Comparison of ENCODE assay signal across 1 cellular context in the genomic region with DNA sequence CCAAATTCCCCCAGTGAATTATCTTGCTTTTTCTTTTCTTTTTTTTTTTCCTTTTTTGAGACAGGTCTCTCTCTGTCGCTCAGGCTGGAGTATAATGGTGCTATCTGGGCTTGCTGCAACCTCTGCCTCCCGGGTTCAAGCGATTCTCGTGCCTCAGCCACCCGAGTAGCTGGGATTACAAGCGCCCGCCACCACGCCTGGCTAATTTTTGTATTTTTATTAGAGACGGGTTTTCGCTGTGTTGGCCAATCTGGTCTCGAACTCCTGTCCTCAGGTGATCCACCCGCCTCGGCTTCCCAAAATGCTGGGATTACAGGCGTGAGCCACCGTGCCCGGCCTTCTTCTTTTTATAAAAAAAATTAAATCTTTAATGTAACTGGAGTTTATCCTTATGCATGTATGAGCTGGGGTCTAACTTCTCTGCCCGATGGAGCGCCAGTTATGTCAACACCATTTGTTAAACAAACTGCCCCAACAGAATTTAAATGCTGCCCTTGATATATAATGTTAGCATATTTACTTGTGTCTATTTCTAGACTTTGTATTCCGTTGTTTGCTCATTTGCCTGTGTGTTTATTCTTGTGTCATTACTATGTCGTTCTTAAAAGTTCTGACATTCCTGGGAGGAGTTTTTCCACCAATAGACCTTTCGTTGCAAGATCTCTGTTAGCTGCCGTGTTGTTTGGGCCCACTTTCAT.
TF ChIP-seq lines count a peak whose summit lies in the region.

No MANE protein-coding gene starts in this region.

TF ChIP-seq in HepG2, 621 proteins besides CTCF, POLR2A, EP300 and RAD21 (continues in another document):
- no peak for TF ChIP-seq RBAK (CRISPR knock-in tag; IDR thresholded peaks at IDR 0.05)
- TF ChIP-seq SRSF9 (IDR thresholded peaks at IDR 0.05; ENCODE audit: borderline replicate concordance, insufficient read depth, low read depth, low read length, poor library complexity, severe bottlenecking): no peak
- TF ChIP-seq, protein P1, sequence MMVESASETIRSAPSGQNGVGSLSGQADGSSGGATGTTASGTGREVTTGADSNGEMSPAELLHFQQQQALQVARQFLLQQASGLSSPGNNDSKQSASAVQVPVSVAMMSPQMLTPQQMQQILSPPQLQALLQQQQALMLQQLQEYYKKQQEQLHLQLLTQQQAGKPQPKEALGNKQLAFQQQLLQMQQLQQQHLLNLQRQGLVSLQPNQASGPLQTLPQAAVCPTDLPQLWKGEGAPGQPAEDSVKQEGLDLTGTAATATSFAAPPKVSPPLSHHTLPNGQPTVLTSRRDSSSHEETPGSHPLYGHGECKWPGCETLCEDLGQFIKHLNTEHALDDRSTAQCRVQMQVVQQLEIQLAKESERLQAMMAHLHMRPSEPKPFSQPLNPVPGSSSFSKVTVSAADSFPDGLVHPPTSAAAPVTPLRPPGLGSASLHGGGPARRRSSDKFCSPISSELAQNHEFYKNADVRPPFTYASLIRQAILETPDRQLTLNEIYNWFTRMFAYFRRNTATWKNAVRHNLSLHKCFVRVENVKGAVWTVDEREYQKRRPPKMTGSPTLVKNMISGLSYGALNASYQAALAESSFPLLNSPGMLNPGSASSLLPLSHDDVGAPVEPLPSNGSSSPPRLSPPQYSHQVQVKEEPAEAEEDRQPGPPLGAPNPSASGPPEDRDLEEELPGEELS (CRISPR knock-in tag; IDR thresholded peaks at IDR 0.05): peak; percentile 81
- TF ChIP-seq, protein P2, sequence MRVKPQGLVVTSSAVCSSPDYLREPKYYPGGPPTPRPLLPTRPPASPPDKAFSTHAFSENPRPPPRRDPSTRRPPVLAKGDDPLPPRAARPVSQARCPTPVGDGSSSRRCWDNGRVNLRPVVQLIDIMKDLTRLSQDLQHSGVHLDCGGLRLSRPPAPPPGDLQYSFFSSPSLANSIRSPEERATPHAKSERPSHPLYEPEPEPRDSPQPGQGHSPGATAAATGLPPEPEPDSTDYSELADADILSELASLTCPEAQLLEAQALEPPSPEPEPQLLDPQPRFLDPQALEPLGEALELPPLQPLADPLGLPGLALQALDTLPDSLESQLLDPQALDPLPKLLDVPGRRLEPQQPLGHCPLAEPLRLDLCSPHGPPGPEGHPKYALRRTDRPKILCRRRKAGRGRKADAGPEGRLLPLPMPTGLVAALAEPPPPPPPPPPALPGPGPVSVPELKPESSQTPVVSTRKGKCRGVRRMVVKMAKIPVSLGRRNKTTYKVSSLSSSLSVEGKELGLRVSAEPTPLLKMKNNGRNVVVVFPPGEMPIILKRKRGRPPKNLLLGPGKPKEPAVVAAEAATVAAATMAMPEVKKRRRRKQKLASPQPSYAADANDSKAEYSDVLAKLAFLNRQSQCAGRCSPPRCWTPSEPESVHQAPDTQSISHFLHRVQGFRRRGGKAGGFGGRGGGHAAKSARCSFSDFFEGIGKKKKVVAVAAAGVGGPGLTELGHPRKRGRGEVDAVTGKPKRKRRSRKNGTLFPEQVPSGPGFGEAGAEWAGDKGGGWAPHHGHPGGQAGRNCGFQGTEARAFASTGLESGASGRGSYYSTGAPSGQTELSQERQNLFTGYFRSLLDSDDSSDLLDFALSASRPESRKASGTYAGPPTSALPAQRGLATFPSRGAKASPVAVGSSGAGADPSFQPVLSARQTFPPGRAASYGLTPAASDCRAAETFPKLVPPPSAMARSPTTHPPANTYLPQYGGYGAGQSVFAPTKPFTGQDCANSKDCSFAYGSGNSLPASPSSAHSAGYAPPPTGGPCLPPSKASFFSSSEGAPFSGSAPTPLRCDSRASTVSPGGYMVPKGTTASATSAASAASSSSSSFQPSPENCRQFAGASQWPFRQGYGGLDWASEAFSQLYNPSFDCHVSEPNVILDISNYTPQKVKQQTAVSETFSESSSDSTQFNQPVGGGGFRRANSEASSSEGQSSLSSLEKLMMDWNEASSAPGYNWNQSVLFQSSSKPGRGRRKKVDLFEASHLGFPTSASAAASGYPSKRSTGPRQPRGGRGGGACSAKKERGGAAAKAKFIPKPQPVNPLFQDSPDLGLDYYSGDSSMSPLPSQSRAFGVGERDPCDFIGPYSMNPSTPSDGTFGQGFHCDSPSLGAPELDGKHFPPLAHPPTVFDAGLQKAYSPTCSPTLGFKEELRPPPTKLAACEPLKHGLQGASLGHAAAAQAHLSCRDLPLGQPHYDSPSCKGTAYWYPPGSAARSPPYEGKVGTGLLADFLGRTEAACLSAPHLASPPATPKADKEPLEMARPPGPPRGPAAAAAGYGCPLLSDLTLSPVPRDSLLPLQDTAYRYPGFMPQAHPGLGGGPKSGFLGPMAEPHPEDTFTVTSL (CRISPR knock-in tag; IDR thresholded peaks at IDR 0.05; ENCODE audit: borderline replicate concordance): peak; percentile 39; the same call in 1 of the 2 replicates
- peak; percentile 52; the same call in 1 of the 2 replicates for TF ChIP-seq GFI1 (CRISPR knock-in tag; IDR thresholded peaks at IDR 0.05; ENCODE audit: borderline replicate concordance)
- TF ChIP-seq RXRA (CRISPR knock-in tag; IDR thresholded peaks at IDR 0.05): 0 out of 2 replicates have a peak, but pooled peaks have one; percentile 2
- no peak for TF ChIP-seq AGO2 (optimal IDR thresholded peaks at IDR 0.05; ENCODE audit: low read depth, low read length)
- TF ChIP-seq, protein P3, sequence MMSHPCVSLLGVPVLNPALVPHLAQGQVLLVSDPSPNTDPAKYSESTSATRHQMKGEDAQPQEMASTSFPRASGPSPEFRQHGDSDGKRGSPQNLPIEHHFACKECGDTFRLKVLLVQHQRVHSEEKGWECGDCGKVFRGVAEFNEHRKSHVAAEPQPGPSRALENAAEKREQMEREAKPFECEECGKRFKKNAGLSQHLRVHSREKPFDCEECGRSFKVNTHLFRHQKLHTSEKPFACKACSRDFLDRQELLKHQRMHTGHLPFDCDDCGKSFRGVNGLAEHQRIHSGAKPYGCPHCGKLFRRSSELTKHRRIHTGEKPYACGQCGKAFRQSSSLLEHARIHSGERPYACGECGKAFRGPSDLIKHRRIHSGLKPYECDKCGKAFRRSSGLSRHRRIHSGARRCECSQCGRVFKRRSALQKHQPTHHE (CRISPR knock-in tag; IDR thresholded peaks at IDR 0.05; ENCODE audit: borderline replicate concordance): 0 out of 2 replicates have a peak, but pooled peaks have one; percentile 42
- peak; percentile 19 for TF ChIP-seq ASH2L (IDR thresholded peaks at IDR 0.05; ENCODE audit: insufficient read length, low read depth, low read length)
- 0 out of 2 replicates have a peak, but pooled peaks have one; percentile 17 for TF ChIP-seq ZIK1 (CRISPR knock-in tag; IDR thresholded peaks at IDR 0.05; ENCODE audit: borderline replicate concordance, low read depth)
- no peak for TF ChIP-seq ZBTB38 (CRISPR knock-in tag; IDR thresholded peaks at IDR 0.05)
- TF ChIP-seq, protein P4, sequence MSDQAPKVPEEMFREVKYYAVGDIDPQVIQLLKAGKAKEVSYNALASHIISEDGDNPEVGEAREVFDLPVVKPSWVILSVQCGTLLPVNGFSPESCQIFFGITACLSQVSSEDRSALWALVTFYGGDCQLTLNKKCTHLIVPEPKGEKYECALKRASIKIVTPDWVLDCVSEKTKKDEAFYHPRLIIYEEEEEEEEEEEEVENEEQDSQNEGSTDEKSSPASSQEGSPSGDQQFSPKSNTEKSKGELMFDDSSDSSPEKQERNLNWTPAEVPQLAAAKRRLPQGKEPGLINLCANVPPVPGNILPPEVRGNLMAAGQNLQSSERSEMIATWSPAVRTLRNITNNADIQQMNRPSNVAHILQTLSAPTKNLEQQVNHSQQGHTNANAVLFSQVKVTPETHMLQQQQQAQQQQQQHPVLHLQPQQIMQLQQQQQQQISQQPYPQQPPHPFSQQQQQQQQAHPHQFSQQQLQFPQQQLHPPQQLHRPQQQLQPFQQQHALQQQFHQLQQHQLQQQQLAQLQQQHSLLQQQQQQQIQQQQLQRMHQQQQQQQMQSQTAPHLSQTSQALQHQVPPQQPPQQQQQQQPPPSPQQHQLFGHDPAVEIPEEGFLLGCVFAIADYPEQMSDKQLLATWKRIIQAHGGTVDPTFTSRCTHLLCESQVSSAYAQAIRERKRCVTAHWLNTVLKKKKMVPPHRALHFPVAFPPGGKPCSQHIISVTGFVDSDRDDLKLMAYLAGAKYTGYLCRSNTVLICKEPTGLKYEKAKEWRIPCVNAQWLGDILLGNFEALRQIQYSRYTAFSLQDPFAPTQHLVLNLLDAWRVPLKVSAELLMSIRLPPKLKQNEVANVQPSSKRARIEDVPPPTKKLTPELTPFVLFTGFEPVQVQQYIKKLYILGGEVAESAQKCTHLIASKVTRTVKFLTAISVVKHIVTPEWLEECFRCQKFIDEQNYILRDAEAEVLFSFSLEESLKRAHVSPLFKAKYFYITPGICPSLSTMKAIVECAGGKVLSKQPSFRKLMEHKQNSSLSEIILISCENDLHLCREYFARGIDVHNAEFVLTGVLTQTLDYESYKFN (CRISPR knock-in tag; conservative IDR thresholded peaks at IDR 0.05): peak; percentile 59
- TF ChIP-seq HMG20A (CRISPR knock-in tag; IDR thresholded peaks at IDR 0.05; ENCODE audit: borderline replicate concordance): 0 out of 2 replicates have a peak, but pooled peaks have one; percentile 12
- no peak for TF ChIP-seq HNRNPK (IDR thresholded peaks at IDR 0.05; ENCODE audit: low read depth, low read length, poor library complexity, severe bottlenecking)
- peak; percentile 42; the same call in 1 of the 2 replicates for TF ChIP-seq CEBPB (IDR thresholded peaks at IDR 0.05; ENCODE audit: borderline replicate concordance, low read depth, low read length)
- TF ChIP-seq, protein P5, sequence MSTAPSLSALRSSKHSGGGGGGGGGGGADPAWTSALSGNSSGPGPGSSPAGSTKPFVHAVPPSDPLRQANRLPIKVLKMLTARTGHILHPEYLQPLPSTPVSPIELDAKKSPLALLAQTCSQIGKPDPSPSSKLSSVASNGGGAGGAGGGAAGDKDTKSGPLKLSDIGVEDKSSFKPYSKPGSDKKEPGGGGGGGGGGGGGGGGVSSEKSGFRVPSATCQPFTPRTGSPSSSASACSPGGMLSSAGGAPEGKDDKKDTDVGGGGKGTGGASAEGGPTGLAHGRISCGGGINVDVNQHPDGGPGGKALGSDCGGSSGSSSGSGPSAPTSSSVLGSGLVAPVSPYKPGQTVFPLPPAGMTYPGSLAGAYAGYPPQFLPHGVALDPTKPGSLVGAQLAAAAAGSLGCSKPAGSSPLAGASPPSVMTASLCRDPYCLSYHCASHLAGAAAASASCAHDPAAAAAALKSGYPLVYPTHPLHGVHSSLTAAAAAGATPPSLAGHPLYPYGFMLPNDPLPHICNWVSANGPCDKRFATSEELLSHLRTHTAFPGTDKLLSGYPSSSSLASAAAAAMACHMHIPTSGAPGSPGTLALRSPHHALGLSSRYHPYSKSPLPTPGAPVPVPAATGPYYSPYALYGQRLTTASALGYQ (CRISPR knock-in tag; IDR thresholded peaks at IDR 0.05): peak; percentile 59
- 0 out of 2 replicates have a peak, but pooled peaks have one; percentile 31 for TF ChIP-seq ZMYM2 (CRISPR knock-in tag; IDR thresholded peaks at IDR 0.05)
- TF ChIP-seq ZNF850 (CRISPR knock-in tag; conservative IDR thresholded peaks at IDR 0.05): 0 out of 2 replicates have a peak, but pooled peaks have one; percentile 61
- peak; percentile 10; the same call in 1 of the 2 replicates for TF ChIP-seq ATF1 (CRISPR knock-in tag; IDR thresholded peaks at IDR 0.05)
- no peak for TF ChIP-seq MXI1 (IDR thresholded peaks at IDR 0.05; ENCODE audit: borderline replicate concordance, low read depth, low read length)
- no peak for TF ChIP-seq NR2F1 (CRISPR knock-in tag; IDR thresholded peaks at IDR 0.05)
- peak; percentile 83; the same call in 1 of the 2 replicates for TF ChIP-seq ZNF816 (CRISPR knock-in tag; IDR thresholded peaks at IDR 0.05; ENCODE audit: borderline replicate concordance)
- peak; percentile 66 for TF ChIP-seq NR2F6 (IDR thresholded peaks at IDR 0.05)
- TF ChIP-seq NR2F6 (CRISPR knock-in tag; IDR thresholded peaks at IDR 0.05): peak; percentile 53; the same call in 1 of the 2 replicates
- TF ChIP-seq RXRB (CRISPR knock-in tag; IDR thresholded peaks at IDR 0.05; ENCODE audit: borderline replicate concordance): peak; percentile 45; the same call in 1 of the 2 replicates
- TF ChIP-seq KDM5B (CRISPR knock-in tag; IDR thresholded peaks at IDR 0.05; ENCODE audit: borderline replicate concordance): peak; percentile 8; the same call in 1 of the 2 replicates
- no peak for TF ChIP-seq ZNF619 (CRISPR knock-in tag; IDR thresholded peaks at IDR 0.05)
- 0 out of 2 replicates have a peak, but pooled peaks have one; percentile 1 for TF ChIP-seq ONECUT2 (CRISPR knock-in tag; IDR thresholded peaks at IDR 0.05)
- TF ChIP-seq NCOR1 (IDR thresholded peaks at IDR 0.05; ENCODE audit: borderline replicate concordance, low read length): peak; percentile 68; the same call in 1 of the 2 replicates
- TF ChIP-seq HDAC2 (CRISPR knock-in tag; IDR thresholded peaks at IDR 0.05): peak; percentile 30; the same call in 1 of the 2 replicates
- TF ChIP-seq SP5 (CRISPR knock-in tag; IDR thresholded peaks at IDR 0.05; ENCODE audit: borderline replicate concordance, low read depth): peak; percentile 95
- TF ChIP-seq CENPT (CRISPR knock-in tag; IDR thresholded peaks at IDR 0.05; ENCODE audit: low read depth): no peak
- peak; percentile 78 for TF ChIP-seq TEAD3 (CRISPR knock-in tag; optimal IDR thresholded peaks at IDR 0.05; ENCODE audit: borderline replicate concordance)
- no peak for TF ChIP-seq ZNF484 (CRISPR knock-in tag; IDR thresholded peaks at IDR 0.05; ENCODE audit: borderline replicate concordance, low read depth)
- TF ChIP-seq FOXJ3 (CRISPR knock-in tag; IDR thresholded peaks at IDR 0.05; ENCODE audit: borderline replicate concordance): 0 out of 2 replicates have a peak, but pooled peaks have one; percentile 21
- peak; percentile 79; the same call in 1 of the 2 replicates for TF ChIP-seq ZFP82 (CRISPR knock-in tag; IDR thresholded peaks at IDR 0.05; ENCODE audit: borderline replicate concordance)
- TF ChIP-seq THAP11 (CRISPR knock-in tag; IDR thresholded peaks at IDR 0.05): 0 out of 2 replicates have a peak, but pooled peaks have one; percentile 5
- TF ChIP-seq RARA (CRISPR knock-in tag; IDR thresholded peaks at IDR 0.05): peak; percentile 66
- TF ChIP-seq REL (CRISPR knock-in tag; conservative IDR thresholded peaks at IDR 0.05): 0 out of 2 replicates have a peak, but pooled peaks have one; percentile 22
- TF ChIP-seq ZNF562 (CRISPR knock-in tag; IDR thresholded peaks at IDR 0.05; ENCODE audit: borderline replicate concordance): no peak
- no peak for TF ChIP-seq NFIB (CRISPR knock-in tag; IDR thresholded peaks at IDR 0.05; ENCODE audit: borderline replicate concordance)
- TF ChIP-seq MAFK (conservative IDR thresholded peaks at IDR 0.05 in 1 of 2, IDR thresholded peaks at IDR 0.05 in 1 of 2; ENCODE audit: low read length in 2 of 2): no peak
- peak; percentile 64 for TF ChIP-seq SAP130 (CRISPR knock-in tag; IDR thresholded peaks at IDR 0.05; ENCODE audit: low read depth)
- TF ChIP-seq ZNF557 (CRISPR knock-in tag; IDR thresholded peaks at IDR 0.05): no peak
